In the genomic region with DNA sequence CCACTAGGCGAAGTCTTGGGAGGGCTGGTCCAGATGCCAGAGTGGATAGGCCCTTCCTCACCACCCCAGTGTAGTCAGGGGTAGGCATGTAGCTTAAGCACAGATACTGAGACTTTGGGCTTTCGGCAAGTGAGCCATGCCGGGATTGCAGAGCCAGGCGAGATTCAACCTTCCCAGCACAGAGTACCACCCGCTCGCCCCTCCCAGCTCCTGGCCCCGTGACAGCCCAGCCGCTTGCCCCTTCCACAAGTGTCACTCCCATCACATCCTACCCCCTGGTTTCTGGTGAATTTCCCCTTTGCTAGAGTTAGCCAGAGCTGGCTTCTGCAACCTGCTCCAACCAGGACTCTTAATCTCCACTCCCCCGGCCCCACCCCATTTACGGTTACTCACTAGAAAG, we compare ENCODE assay signal across 11 cellular contexts. TPM values are rescaled to one million over a fixed set of nuclear protein-coding genes. Genes with fewer than 3 reads are reported as not detected.
DNase-seq lines count a peak whose midpoint lies in the region; TF ChIP-seq lines count a peak whose summit lies in the region.
"Had no signal": no experiment of that assay in that cellular context is flagged by ENCODE, and none has a peak within 500 bp of the region (broad histone marks: within the 10 kb centered on the region; RNA-seq: fewer than 3 reads in every experiment).

No MANE protein-coding gene starts in this region.

- no peaks in the 10 kb centered on the region for H3K36me3 ChIP-seq in BLaER1
- no peaks in the 10 kb centered on the region for H3K36me3 ChIP-seq in endodermal cell (ENCODE audit: control insufficient read depth, insufficient read depth, low read length)
- no peaks in the 10 kb centered on the region for H3K36me3 ChIP-seq in testis (ENCODE audit: low read depth, missing control alignments)

- intact Hi-C loops in testis (cut with DNase I; ENCODE audit: low total_unique reads), result no loop called here
- intact Hi-C loops in CD14-positive monocyte (cut with micrococcal nuclease), result no loop called here

- H3K27ac ChIP-seq in BLaER1 (no peak overlapping the region), endodermal cell (ENCODE audit: low read depth, low read length) (no peak overlapping the region), testis (no peak overlapping the region)

- 0 out of 2 replicates have a peak, but pooled peaks cover 10% of the 10 kb centered on the region for H4K20me1 ChIP-seq in BLaER1

- peak overlapping the region; percentile 48 for H3K27ac Mint-ChIP-seq in HFFc6
- no peak overlapping the region for H3K27ac Mint-ChIP-seq in endodermal cell
- H3K27ac Mint-ChIP-seq in type B pancreatic cell, result no peak overlapping the region
- no peak overlapping the region for H3K27ac Mint-ChIP-seq in CD14-positive monocyte
- H3K27ac Mint-ChIP-seq: CD4-positive, alpha-beta T cell had no signal

- TF ChIP-seq POLR2A in testis (IDR thresholded peaks at IDR 0.05), result no peak

- DNase-seq in HFFc6 (no peak), endodermal cell (peak; percentile 26), type B pancreatic cell (ENCODE audit: extremely low spot score, unreplicated experiment) (peak; percentile 49), testis (no peak), glomerular visceral epithelial cell (ENCODE audit: extremely low spot score) (no peak), CD14-positive monocyte (ENCODE audit: low spot score) (no peak)
- DNase-seq: 8988T; C1 segment of cervical spinal cord; Caco-2; CD4-positive, alpha-beta T cell had no signal

- no peaks in the 10 kb centered on the region for H3K27me3 Mint-ChIP-seq in HFFc6 (ENCODE audit: insufficient read depth)
- H3K27me3 Mint-ChIP-seq in endodermal cell (ENCODE audit: insufficient read depth), result peaks cover 3% of the 10 kb centered on the region
- peaks cover 3% of the 10 kb centered on the region for H3K27me3 Mint-ChIP-seq in type B pancreatic cell
- H3K27me3 Mint-ChIP-seq in CD14-positive monocyte (ENCODE audit: low read depth in 3 of 3), result peaks cover 0 to 4% (median 0%) of the 10 kb centered on the region in 3 donors
- H3K27me3 Mint-ChIP-seq: CD4-positive, alpha-beta T cell had no signal

- WGBS in endodermal cell (ENCODE audit: insufficient coverage in 1 of 2, insufficient read length in 1 of 2), 2 experiments, result 87 to 100% methylated on average over 5 to 10 of the region's 10 CpGs
- 90 to 97% methylated on average over 9 to 10 of the region's 10 CpGs for WGBS in testis, 2 donors

- H3K9ac ChIP-seq in BLaER1 (no peak overlapping the region), endodermal cell (ENCODE audit: extremely low read depth, low read length, poor library complexity, severe bottlenecking) (no peak overlapping the region)

- H3K4me1 Mint-ChIP-seq in HFFc6 (ENCODE audit: low read depth) (peaks cover 63% of the 10 kb centered on the region), endodermal cell (peaks cover 2% of the 10 kb centered on the region), type B pancreatic cell (ENCODE audit: unreplicated experiment) (no peaks in the 10 kb centered on the region), CD14-positive monocyte (peaks cover 6% of the 10 kb centered on the region)

- H3K36me3 Mint-ChIP-seq in HFFc6 (ENCODE audit: low read depth) (peaks cover 29% of the 10 kb centered on the region), endodermal cell (ENCODE audit: low read depth) (no peaks in the 10 kb centered on the region), type B pancreatic cell (no peaks in the 10 kb centered on the region), CD14-positive monocyte (no peaks in the 10 kb centered on the region)

- no peaks in the 10 kb centered on the region for H3K9me3 Mint-ChIP-seq in HFFc6
- H3K9me3 Mint-ChIP-seq in endodermal cell, result peaks cover 2% of the 10 kb centered on the region
- H3K9me3 Mint-ChIP-seq in type B pancreatic cell, result no peaks in the 10 kb centered on the region
- no peaks in the 10 kb centered on the region for H3K9me3 Mint-ChIP-seq in CD14-positive monocyte
- H3K9me3 Mint-ChIP-seq: CD4-positive, alpha-beta T cell had no signal

- H3K4me3 ChIP-seq in BLaER1 (no peak overlapping the region), endodermal cell (ENCODE audit: low read length) (no peak overlapping the region), testis (no peak overlapping the region)

- no peaks in the 10 kb centered on the region for H3K9me3 ChIP-seq in BLaER1
- H3K9me3 ChIP-seq in endodermal cell (ENCODE audit: control insufficient read depth, low read length), result no peaks in the 10 kb centered on the region
- H3K9me3 ChIP-seq in testis, result no peaks in the 10 kb centered on the region
- H3K9me3 ChIP-seq: Caco-2 had no signal

- peak overlapping the region; percentile 82 for H3K4me2 ChIP-seq in BLaER1

- no peak overlapping the region for H3K4me3 Mint-ChIP-seq in HFFc6
- H3K4me3 Mint-ChIP-seq in endodermal cell, result no peak overlapping the region
- no peak overlapping the region for H3K4me3 Mint-ChIP-seq in type B pancreatic cell
- H3K4me3 Mint-ChIP-seq in CD14-positive monocyte, result no peak overlapping the region
- H3K4me3 Mint-ChIP-seq: CD4-positive, alpha-beta T cell had no signal

- TF ChIP-seq CTCF in HFFc6 (IDR thresholded peaks at IDR 0.05), result no peak
- no peak for TF ChIP-seq CTCF in endodermal cell (conservative IDR thresholded peaks at IDR 0.05)
- TF ChIP-seq CTCF in type B pancreatic cell (conservative IDR thresholded peaks at IDR 0.05), result no peak
- TF ChIP-seq CTCF in testis (IDR thresholded peaks at IDR 0.05), result no peak
- no peak for TF ChIP-seq CTCF in CD14-positive monocyte (IDR thresholded peaks at IDR 0.05)

- H3K4me1 ChIP-seq in BLaER1 (peaks cover 79% of the 10 kb centered on the region), endodermal cell (ENCODE audit: control insufficient read depth, insufficient read depth, low read length) (no peaks in the 10 kb centered on the region), testis (no peaks in the 10 kb centered on the region)

- no peaks in the 10 kb centered on the region for H3K27me3 ChIP-seq in BLaER1
- H3K27me3 ChIP-seq in endodermal cell (ENCODE audit: control insufficient read depth, insufficient read depth, low read length, poor library complexity, severe bottlenecking), result no peaks in the 10 kb centered on the region
- H3K27me3 ChIP-seq in testis, result no peaks in the 10 kb centered on the region

RNA-seq across cellular contexts. Expression of gene ARHGAP22, which starts 56.9 kb away (rescaled TPM):
- 100 to 1,000 TPM in 1 of 6 experiments, 10 to 100 TPM in 5; 74.3 to 117 (median 95.7) TPM for total RNA-seq in HFFc6 (2021; fragmentation: NEBNext Ultra II Directional; extraction: Animal tissue kit (Norgen Biotek cat#: 25700))
- total RNA-seq in endodermal cell (10 to 100 TPM; 10.3 to 14.1 TPM), type B pancreatic cell (ENCODE audit: low replicate concordance) (4.1 and 5.1 TPM in 2 replicates), testis (10 to 100 TPM in 1 of 2 donors, 1 to 10 TPM in 1; 6.2 to 11.9 TPM)
- 1.8 TPM for polyA plus RNA-seq in endodermal cell (2013, experiment 1 of 2)
- polyA plus RNA-seq in endodermal cell (2013, experiment 2 of 2), result 1.3 TPM
- polyA plus RNA-seq in testis (ENCODE audit: insufficient read depth, low read depth, low replicate concordance) (8.8 TPM), CD14-positive monocyte (1 to 10 TPM; 1.5 to 1.9 TPM)
- total RNA-seq: CD4-positive, alpha-beta T cell had no signal

Comparison
In these comparisons a context has a peak if more than half of its experiments do, and no peak if none do; other contexts are left out.
1. DNase-seq: peak in endodermal cell (single experiment) and type B pancreatic cell (single experiment); none in HFFc6 (single experiment), testis (single experiment), glomerular visceral epithelial cell (single experiment) and CD14-positive monocyte (single experiment).
2. RNA of gene ARHGAP22, which starts 56.9 kb away (total RNA-seq): 74.3 to 117 TPM in HFFc6; 10.3 to 14.1 TPM in endodermal cell, 6.2 to 11.9 TPM in testis and 4.1 to 5.1 TPM in type B pancreatic cell; every median in the first group is over 4 times any median in the second.